In genomic region chr1:3799976-3800685, GRCh38 we compare ENCODE assay signal across 21 cellular contexts. TPM values are rescaled to one million over a fixed set of nuclear protein-coding genes. Genes with fewer than 3 reads are reported as not detected.
A peak's percentile ranks its signal among the peaks of the same experiment; 100 is the strongest.
DNase-seq lines count a peak whose midpoint lies in the region; ATAC-seq and TF ChIP-seq lines count a peak whose summit lies in the region.
"Had no signal": no experiment of that assay in that cellular context is flagged by ENCODE, and none has a peak within 500 bp of the region (broad histone marks: within the 10 kb centered on the region; RNA-seq: fewer than 3 reads in every experiment).

No MANE protein-coding gene starts in this region.

- H3K4me2 ChIP-seq in mammary epithelial cell (ENCODE audit: insufficient read depth, low read depth, low read length), result no peak overlapping the region

- peaks cover 15% of the 10 kb centered on the region for H3K4me1 Mint-ChIP-seq in type B pancreatic cell (ENCODE audit: unreplicated experiment)

- 73% methylated on average over 6 of the region's 11 CpGs for WGBS in mammary epithelial cell (ENCODE audit: low coverage, missing lambda C conversion rate)

- no TSS peak for BruUV-seq in mammary epithelial cell (replicated peaks; lab: Mats Ljungman, UMichigan)

- peak overlapping the region; percentile 68 for H3K4me3 Mint-ChIP-seq in type B pancreatic cell
- H3K4me3 Mint-ChIP-seq: activated CD4-positive, alpha-beta memory T cell treated with anti-CD3 and anti-CD28 coated beads, Interleukin-2, amount 10 ng/mL, durations not matched to agents 7 days and 5 days; CD8-positive, alpha-beta T cell; nephron progenitor cell; stimulated activated naive CD8-positive, alpha-beta T cell treated with anti-CD3 and anti-CD28 coated beads, Interleukin-15, amount 100 ng/mL, for 72 hours had no signal

- CTCF ChIA-PET in mammary epithelial cell (lab: Charles Lee; ENCODE audit: low non-redundant PET), result no interaction called here

- no peak overlapping the region for H3K9ac ChIP-seq in mammary epithelial cell (ENCODE audit: insufficient read depth, low read length)

- H3K4me3 ChIP-seq in mammary epithelial cell (replicated peaks in 1 of 3; ENCODE audit: insufficient read depth in 1 of 3, low read depth in 2 of 3, low read length in 3 of 3), result no peak overlapping the region
- no peak overlapping the region for H3K4me3 ChIP-seq in breast epithelium
- no peak overlapping the region for H3K4me3 ChIP-seq in lower lobe of right lung
- H3K4me3 ChIP-seq: esophagus muscularis mucosa, uterus had no signal

- H3K27ac Mint-ChIP-seq in type B pancreatic cell, result no peak overlapping the region
- H3K27ac Mint-ChIP-seq: activated CD4-positive, alpha-beta memory T cell treated with anti-CD3 and anti-CD28 coated beads, Interleukin-2, amount 10 ng/mL, durations not matched to agents 7 days and 5 days; CD8-positive, alpha-beta T cell; nephron progenitor cell; stimulated activated naive CD8-positive, alpha-beta T cell treated with anti-CD3 and anti-CD28 coated beads, Interleukin-15, amount 100 ng/mL, for 72 hours had no signal

- in situ Hi-C loops in mammary epithelial cell (cut with MboI; ENCODE audit: low sequenced_read_pairs in 2 of 2), result no loop called here

- H3K4me1 ChIP-seq in mammary epithelial cell (ENCODE audit: insufficient read depth, low read length) (peaks cover 9% of the 10 kb centered on the region), breast epithelium (peaks cover 4 to 6% of the 10 kb centered on the region in 2 donors), lower lobe of right lung (peaks cover 10% of the 10 kb centered on the region)

- peak; percentile 34 for DNase-seq in mammary epithelial cell
- DNase-seq in breast epithelium (ENCODE audit: low spot score in 2 of 2), result no peak
- DNase-seq in SK-N-DZ (ENCODE audit: low spot score), result peak; percentile 31
- peak; percentile 23 for DNase-seq in lower lobe of right lung
- DNase-seq in type B pancreatic cell (ENCODE audit: extremely low spot score, unreplicated experiment), result no peak
- no peak for DNase-seq in midbrain (lab: John Stamatoyannopoulos, UW)
- DNase-seq: activated CD4-positive, alpha-beta memory T cell treated with anti-CD3 and anti-CD28 coated beads, Interleukin-2, amount 10 ng/mL, durations not matched to agents 7 days and 5 days; CD8-positive, alpha-beta T cell; NCI-H1436 treated with DMSO at 0.1 percent for 48 hours; NCI-H526; nephron progenitor cell; stimulated activated naive CD8-positive, alpha-beta T cell treated with anti-CD3 and anti-CD28 coated beads, Interleukin-15, amount 100 ng/mL, for 72 hours; uterus had no signal

- TF ChIP-seq CTCF in mammary epithelial cell (conservative IDR thresholded peaks at IDR 0.05 in 1 of 2, IDR thresholded peaks at IDR 0.05 in 1 of 2; ENCODE audit: extremely low read depth in 1 of 2, insufficient read depth in 1 of 2, low read depth in 1 of 2, low read length in 2 of 2) (no peak), breast epithelium (IDR thresholded peaks at IDR 0.05) (no peak), lower lobe of right lung (IDR thresholded peaks at IDR 0.05) (no peak), type B pancreatic cell (conservative IDR thresholded peaks at IDR 0.05) (no peak)

- H3K36me3 ChIP-seq in mammary epithelial cell (ENCODE audit: insufficient read depth, low read length) (no peaks in the 10 kb centered on the region), breast epithelium (no peaks in the 10 kb centered on the region), lower lobe of right lung (no peaks in the 10 kb centered on the region)
- H3K36me3 ChIP-seq: esophagus muscularis mucosa, uterus had no signal

- no peaks in the 10 kb centered on the region for H3K9me3 Mint-ChIP-seq in type B pancreatic cell
- H3K9me3 Mint-ChIP-seq: activated CD4-positive, alpha-beta memory T cell treated with anti-CD3 and anti-CD28 coated beads, Interleukin-2, amount 10 ng/mL, durations not matched to agents 7 days and 5 days; CD8-positive, alpha-beta T cell; stimulated activated naive CD8-positive, alpha-beta T cell treated with anti-CD3 and anti-CD28 coated beads, Interleukin-15, amount 100 ng/mL, for 72 hours had no signal

- H4K20me1 ChIP-seq in mammary epithelial cell (ENCODE audit: insufficient read depth, low read length), result no peaks in the 10 kb centered on the region

- peaks cover 12% of the 10 kb centered on the region for H3K79me2 ChIP-seq in mammary epithelial cell (ENCODE audit: insufficient read depth, low read length)

- intact Hi-C loops in mammary epithelial cell (cut with micrococcal nuclease), result loop anchor here (2.0 to 5.0 kb wide), 2 partner anchors 15 to 103 kb away; no protein-coding TSS in a partner anchor
- intact Hi-C loops in breast epithelium (cut with DNase I; ENCODE audit: low total_unique reads), result no loop called here
- intact Hi-C loops in lower lobe of right lung (cut with DNase I), result no loop called here

- no peak for TF ChIP-seq POLR2A in breast epithelium (IDR thresholded peaks at IDR 0.05)

- ATAC-seq in lower lobe of right lung (no peak), GM18907 (IDR thresholded peaks at IDR 0.05; ENCODE audit: unreplicated experiment) (no peak), GM19452 (IDR thresholded peaks at IDR 0.05; ENCODE audit: unreplicated experiment) (no peak)
- ATAC-seq: CD8-positive, alpha-beta T cell; Panc1; stimulated activated naive CD8-positive, alpha-beta T cell treated with anti-CD3 and anti-CD28 coated beads, Interleukin-15, amount 100 ng/mL, for 72 hours had no signal

- H3K36me3 Mint-ChIP-seq in type B pancreatic cell, result no peaks in the 10 kb centered on the region

- H3K27me3 Mint-ChIP-seq in type B pancreatic cell, result peaks cover 27% of the 10 kb centered on the region

- no peak overlapping the region for H2AFZ ChIP-seq in mammary epithelial cell (ENCODE audit: low read depth, low read length)

- H3K27me3 ChIP-seq in mammary epithelial cell (ENCODE audit: insufficient read depth, low read length) (no peaks in the 10 kb centered on the region), breast epithelium (peaks cover 0 to 8% of the 10 kb centered on the region in 2 donors), lower lobe of right lung (ENCODE audit: low read depth) (no peaks in the 10 kb centered on the region)
- H3K27me3 ChIP-seq: uterus had no signal

- H3K9me3 ChIP-seq in mammary epithelial cell (replicated peaks; ENCODE audit: insufficient read depth, low read length) (no peaks in the 10 kb centered on the region), breast epithelium (no peaks in the 10 kb centered on the region), lower lobe of right lung (no peaks in the 10 kb centered on the region)
- H3K9me3 ChIP-seq: esophagus muscularis mucosa, uterus had no signal

- no peak overlapping the region for H3K27ac ChIP-seq in mammary epithelial cell (ENCODE audit: insufficient read depth, low read depth, low read length)
- no peak overlapping the region for H3K27ac ChIP-seq in breast epithelium
- no peak overlapping the region for H3K27ac ChIP-seq in lower lobe of right lung
- H3K27ac ChIP-seq: esophagus muscularis mucosa, uterus had no signal

- dilution Hi-C loops in mammary epithelial cell (cut with HindIII; ENCODE audit: low sequenced_read_pairs), result no loop called here

RNA-seq across cellular contexts. Expression of gene LRRC47, which starts 3.8 kb away (rescaled TPM):
- total RNA-seq in mammary epithelial cell (10 to 100 TPM; 31.2 to 40.2 TPM), breast epithelium (10 to 100 TPM; 31.5 to 34.2 (median 34.2) TPM), lower lobe of right lung (34.4 TPM), type B pancreatic cell (ENCODE audit: low replicate concordance) (53.5 and 56.5 TPM in 2 replicates)
- 19.8 TPM for polyA plus RNA-seq in mammary epithelial cell
- 46.5 TPM for polyA minus RNA-seq in mammary epithelial cell
- 30.8 and 36.4 TPM in 2 replicates for polyA plus RNA-seq in SK-N-DZ (2014; cell fraction: cytosol; rRNA removed)
- polyA plus RNA-seq in SK-N-DZ (2014; cell fraction: nucleus; rRNA removed), result 21.3 and 31.7 TPM in 2 replicates

RNA-seq across cellular contexts. Expression of gene SMIM1, which starts 27.6 kb away (rescaled TPM):
- total RNA-seq in mammary epithelial cell (1 to 10 TPM; 1.2 to 2.1 TPM), breast epithelium (1 to 10 TPM; 1.3 to 4.7 (median 4.6) TPM), lower lobe of right lung (8.5 TPM), type B pancreatic cell (ENCODE audit: low replicate concordance) (10.8 and 15.1 TPM in 2 replicates)
- polyA plus RNA-seq in mammary epithelial cell, result 0.59 TPM
- polyA minus RNA-seq in mammary epithelial cell, result not detected
- polyA plus RNA-seq in SK-N-DZ (2014; cell fraction: cytosol; rRNA removed), result not detected in 2 replicates
- polyA plus RNA-seq in SK-N-DZ (2014; cell fraction: nucleus; rRNA removed), result 3.6 TPM in 1 of 2 replicates, not detected in the other
- total RNA-seq: activated CD4-positive, alpha-beta memory T cell treated with anti-CD3 and anti-CD28 coated beads, Interleukin-2, amount 10 ng/mL, durations not matched to agents 7 days and 5 days; bronchial epithelial cell had no signal

RNA-seq across cellular contexts. Expression of gene CCDC27, which starts 47.9 kb away (rescaled TPM):
- total RNA-seq in mammary epithelial cell, result not detected
- polyA plus RNA-seq in mammary epithelial cell, result not detected
- polyA minus RNA-seq in mammary epithelial cell, result not detected
- total RNA-seq in breast epithelium, result not detected
- polyA plus RNA-seq in SK-N-DZ (2014; cell fraction: cytosol; rRNA removed), result not detected in 2 replicates
- not detected in 2 replicates for polyA plus RNA-seq in SK-N-DZ (2014; cell fraction: nucleus; rRNA removed)
- not detected for total RNA-seq in lower lobe of right lung
- total RNA-seq in type B pancreatic cell (ENCODE audit: low replicate concordance), result not detected in 2 replicates
- total RNA-seq: activated CD4-positive, alpha-beta memory T cell treated with anti-CD3 and anti-CD28 coated beads, Interleukin-2, amount 10 ng/mL, durations not matched to agents 7 days and 5 days; bronchial epithelial cell; CD8-positive, alpha-beta T cell; esophagus muscularis mucosa; glomerular endothelial cell; pulmonary artery endothelial cell; uterus had no signal
- polyA plus RNA-seq: AG04450 had no signal

RNA-seq across cellular contexts. Expression of gene CEP104, which starts 56.9 kb away (rescaled TPM):
- total RNA-seq in mammary epithelial cell (10 to 100 TPM; 39.2 to 76.6 TPM), breast epithelium (10 to 100 TPM; 24.0 to 33.8 (median 30.5) TPM), lower lobe of right lung (53.9 TPM), type B pancreatic cell (ENCODE audit: low replicate concordance) (41.9 and 42.3 TPM in 2 replicates)
- polyA plus RNA-seq in mammary epithelial cell, result 26.1 TPM
- polyA minus RNA-seq in mammary epithelial cell, result 39.2 TPM
- 12.4 and 21.0 TPM in 2 replicates for polyA plus RNA-seq in SK-N-DZ (2014; cell fraction: cytosol; rRNA removed)
- 11.6 and 44.0 TPM in 2 replicates for polyA plus RNA-seq in SK-N-DZ (2014; cell fraction: nucleus; rRNA removed)

RNA-seq across cellular contexts. Expression of gene DFFB, which starts 57.1 kb away (rescaled TPM):
- total RNA-seq in mammary epithelial cell (1 to 10 TPM; 3.3 to 4.8 TPM), breast epithelium (10 to 100 TPM in 2 of 3 donors, 1 to 10 TPM in 1; 9.1 to 14.4 (median 11.3) TPM), lower lobe of right lung (10.6 TPM), type B pancreatic cell (ENCODE audit: low replicate concordance) (6.8 and 10.6 TPM in 2 replicates)
- 5.5 TPM for polyA plus RNA-seq in mammary epithelial cell
- 6.7 TPM for polyA minus RNA-seq in mammary epithelial cell
- 8.6 and 9.7 TPM in 2 replicates for polyA plus RNA-seq in SK-N-DZ (2014; cell fraction: cytosol; rRNA removed)
- polyA plus RNA-seq in SK-N-DZ (2014; cell fraction: nucleus; rRNA removed), result 6.7 and 12.9 TPM in 2 replicates

Comparison
In these comparisons a context has a peak if more than half of its experiments do, and no peak if none do; other contexts are left out.
1. DNase-seq: peak in mammary epithelial cell (single experiment), SK-N-DZ (single experiment) and lower lobe of right lung (single experiment); none in breast epithelium (0 of 2), type B pancreatic cell (single experiment) and midbrain (single experiment).